Comparison of ENCODE assay signal across 8 cellular contexts in genomic region chrX:134172588-134173259, GRCh38.
DNase-seq lines count a peak whose midpoint lies in the region; ATAC-seq and TF ChIP-seq lines count a peak whose summit lies in the region.

No MANE protein-coding gene starts in this region.

- peaks cover 0 to 4% of the 10 kb centered on the region in 2 donors for H3K9me3 Mint-ChIP-seq in activated naive CD4-positive, alpha-beta T cell treated with anti-CD3 and anti-CD28 coated beads, Interleukin-2, amount 50 U/mL, for 72 hours

- H3K4me2 ChIP-seq in hepatocyte = peak overlapping the region; percentile 93

- TF ChIP-seq POLR2A in sigmoid colon (IDR thresholded peaks at IDR 0.05) = no peak

- intact Hi-C loops in sigmoid colon (cut with DNase I) = loop anchor here (2.0 to 10.0 kb wide), 2 partner anchors 62 to 380 kb away; partner anchors contain the start of gene CCDC160

- peak; percentile 21 for DNase-seq in NCI-H748 (lab: John Stamatoyannopoulos, UW; ENCODE audit: unreplicated experiment)
- no peak for DNase-seq in NCI-H748 treated with DMSO at 0.1 percent for 48 hours (lab: John Stamatoyannopoulos, UW)
- peak; percentile 46 for DNase-seq in NCI-H2171 treated with DMSO at 0.1 percent for 48 hours (lab: John Stamatoyannopoulos, UW)
- peak in 1 of 2 donors; percentile 56 for DNase-seq in activated naive CD4-positive, alpha-beta T cell treated with anti-CD3 and anti-CD28 coated beads, Interleukin-2, amount 50 U/mL, for 72 hours (ENCODE audit: low spot score in 2 of 2)
- peak; percentile 27 for DNase-seq in hepatocyte (ENCODE audit: low spot score)
- DNase-seq in sigmoid colon = no peak
- DNase-seq in NCI-H2081 treated with DMSO at 0.1 percent for 48 hours (lab: John Stamatoyannopoulos, UW) = no peak

- WGBS in hepatocyte (ENCODE audit: low lambda C conversion rate, missing lambda C conversion rate) = 46% methylated on average over 48 of the region's 51 CpGs
- 1% methylated on average over 51 of the region's 51 CpGs for WGBS in sigmoid colon, 2 donors

- H3K4me1 ChIP-seq in hepatocyte (ENCODE audit: insufficient read depth) = no peaks in the 10 kb centered on the region
- peaks cover 0 to 5% (median 0%) of the 10 kb centered on the region in 4 donors for H3K4me1 ChIP-seq in sigmoid colon

- no peaks in the 10 kb centered on the region for H4K20me1 ChIP-seq in hepatocyte (ENCODE audit: insufficient read depth, poor library complexity, severe bottlenecking)

- no peaks in the 10 kb centered on the region for H3K9me2 ChIP-seq in hepatocyte (replicated peaks; ENCODE audit: insufficient read depth)

- peak overlapping the region; percentile 36 for H2AFZ ChIP-seq in hepatocyte

- H3K27ac ChIP-seq in hepatocyte (no peak overlapping the region), sigmoid colon (peak overlapping the region in 3 of 4 donors; percentile 67 to 75 (median 71))

- TF ChIP-seq CTCF in hepatocyte (IDR thresholded peaks at IDR 0.05; ENCODE audit: poor library complexity) (no peak), sigmoid colon (IDR thresholded peaks at IDR 0.05) (no peak)

- peaks cover 24 to 33% of the 10 kb centered on the region in 2 donors for H3K36me3 Mint-ChIP-seq in activated naive CD4-positive, alpha-beta T cell treated with anti-CD3 and anti-CD28 coated beads, Interleukin-2, amount 50 U/mL, for 72 hours

- ATAC-seq in activated naive CD4-positive, alpha-beta T cell treated with anti-CD3 and anti-CD28 coated beads, Interleukin-2, amount 50 U/mL, for 72 hours = peak; percentile 44 to 65
- no peak for ATAC-seq in HG03442 (IDR thresholded peaks at IDR 0.05; ENCODE audit: unreplicated experiment)

- H3K36me3 ChIP-seq in hepatocyte (replicated peaks; ENCODE audit: insufficient read depth, low read depth) (no peaks in the 10 kb centered on the region), sigmoid colon (no peaks in the 10 kb centered on the region)

- H3K27me3 ChIP-seq in hepatocyte (peaks cover 16% of the 10 kb centered on the region), sigmoid colon (no peaks in the 10 kb centered on the region)

- TF ChIP-seq EP300 in sigmoid colon (IDR thresholded peaks at IDR 0.05) = no peak

- peak overlapping the region; percentile 88 to 90 for H3K27ac Mint-ChIP-seq in activated naive CD4-positive, alpha-beta T cell treated with anti-CD3 and anti-CD28 coated beads, Interleukin-2, amount 50 U/mL, for 72 hours

- no peaks in the 10 kb centered on the region for H3K79me2 ChIP-seq in hepatocyte

- H3K9me3 ChIP-seq in hepatocyte (ENCODE audit: low read depth) (no peaks in the 10 kb centered on the region), sigmoid colon (no peaks in the 10 kb centered on the region)

- H3K4me3 ChIP-seq in hepatocyte (peak overlapping the region; percentile 49), sigmoid colon (peak overlapping the region; percentile 37 to 59 (median 54))

Comparison
In these comparisons a context has a peak if more than half of its experiments do, and no peak if none do; other contexts are left out.
1. DNase-seq: peak in NCI-H748 (single experiment), NCI-H2171 treated with DMSO at 0.1 percent for 48 hours (single experiment) and hepatocyte (single experiment); none in NCI-H748 treated with DMSO at 0.1 percent for 48 hours (single experiment), sigmoid colon (single experiment) and NCI-H2081 treated with DMSO at 0.1 percent for 48 hours (single experiment).